In the genomic region with DNA sequence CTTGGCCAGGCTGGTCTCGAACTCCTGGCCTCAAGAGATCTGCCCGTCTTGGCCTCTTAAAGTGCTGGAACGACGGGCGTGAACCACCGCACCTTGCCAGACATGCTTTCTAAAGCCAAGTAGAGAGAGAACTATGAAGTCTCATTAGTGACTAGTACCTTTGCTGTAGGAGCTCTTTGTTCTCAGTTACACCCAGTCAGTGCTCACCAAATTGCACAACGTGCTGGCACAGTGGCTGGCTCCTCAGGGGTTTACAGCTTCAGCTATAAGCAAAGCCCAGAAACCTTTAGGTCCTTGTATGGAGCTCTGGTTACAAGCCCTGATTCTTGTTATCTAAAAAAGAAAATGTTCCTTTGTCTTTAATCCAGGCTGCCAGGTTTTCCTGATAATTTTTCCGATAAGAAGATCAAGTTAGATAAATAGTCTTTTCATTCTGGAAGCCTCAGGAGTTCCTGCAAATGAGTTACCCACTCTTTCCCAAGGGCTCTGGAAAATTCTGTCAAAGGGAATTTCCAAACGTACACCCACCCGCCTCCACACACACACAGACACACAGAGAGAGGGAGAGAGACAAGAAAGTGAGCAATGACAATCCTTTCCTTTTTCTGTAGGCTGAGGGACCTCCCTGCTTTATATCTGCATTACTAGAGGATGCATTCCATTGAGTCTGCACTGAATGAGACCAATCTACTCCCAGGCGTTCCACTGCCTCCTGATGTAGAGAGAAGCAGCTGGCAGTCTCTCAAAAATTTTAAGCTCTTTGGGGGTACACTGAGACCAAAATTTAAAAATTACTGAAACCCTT, we compare ENCODE assay signal across 18 cellular contexts.
DNase-seq lines count a peak whose midpoint lies in the region; ATAC-seq and TF ChIP-seq lines count a peak whose summit lies in the region.
"Had no signal": no experiment of that assay in that cellular context is flagged by ENCODE, and none has a peak within 500 bp of the region (broad histone marks: within the 10 kb centered on the region; RNA-seq: fewer than 3 reads in every experiment).

No MANE protein-coding gene starts in this region.

- WGBS in stomach, 5 donors: 41 to 52% (median 48%) methylated on average over 11 of the region's 11 CpGs

- DNase-seq in NCI-H2029 (lab: John Stamatoyannopoulos, UW): peak; percentile 55
- DNase-seq in NCI-H2029 treated with DMSO at 0.1 percent for 48 hours (lab: John Stamatoyannopoulos, UW): no peak
- DNase-seq in astrocyte of the hippocampus (ENCODE audit: low read depth, low spot score): peak; percentile 19
- DNase-seq in iPS DF 19.7 (ENCODE audit: low read depth, low spot score): peak; percentile 25
- peak; percentile 56 for DNase-seq in stomach
- DNase-seq in stimulated activated naive CD4-positive, alpha-beta T cell (lab: John Stamatoyannopoulos, UW): no peak
- DNase-seq in type B pancreatic cell (ENCODE audit: extremely low spot score, unreplicated experiment): no peak
- DNase-seq in natural killer cell: no peak
- DNase-seq: 8988T; activated CD4-positive, alpha-beta T cell treated with anti-CD3 and anti-CD28 coated beads for 1 hour; activated naive CD4-positive, alpha-beta T cell treated with anti-CD3 and anti-CD28 coated beads for 36 hours; C1 segment of cervical spinal cord; dorsolateral prefrontal cortex; islet precursor cell; NCI-H1694 treated with DMSO at 0.1 percent for 48 hours had no signal

- no peaks in the 10 kb centered on the region for H3K36me3 ChIP-seq in stomach
- H3K36me3 ChIP-seq: suprapubic skin had no signal

- no peak overlapping the region for H3K4me3 Mint-ChIP-seq in type B pancreatic cell
- no peak overlapping the region for H3K4me3 Mint-ChIP-seq in natural killer cell
- H3K4me3 Mint-ChIP-seq: activated naive CD4-positive, alpha-beta T cell treated with anti-CD3 and anti-CD28 coated beads for 36 hours; T-helper 2 cell treated with Interferon-gamma antibody and Interleukin-4, amounts not matched to agents 5 μg/mL and 100 μg/mL, for 36 hours had no signal

- no peak for TF ChIP-seq CTCF in stomach (IDR thresholded peaks at IDR 0.05)
- TF ChIP-seq CTCF in type B pancreatic cell (conservative IDR thresholded peaks at IDR 0.05): no peak
- no peak for TF ChIP-seq CTCF in natural killer cell (IDR thresholded peaks at IDR 0.05)

- no peak for TF ChIP-seq EP300 in stomach (IDR thresholded peaks at IDR 0.05)

- no peak overlapping the region for H3K27ac Mint-ChIP-seq in type B pancreatic cell
- H3K27ac Mint-ChIP-seq in natural killer cell: no peak overlapping the region
- H3K27ac Mint-ChIP-seq: activated naive CD4-positive, alpha-beta T cell treated with anti-CD3 and anti-CD28 coated beads for 36 hours; T-helper 2 cell treated with Interferon-gamma antibody and Interleukin-4, amounts not matched to agents 5 μg/mL and 100 μg/mL, for 36 hours had no signal

- intact Hi-C loops in stomach (cut with DNase I; ENCODE audit: low total_unique reads): no loop called here
- intact Hi-C loops in natural killer cell (cut with micrococcal nuclease): no loop called here

- no peak overlapping the region for H3K4me3 ChIP-seq in stomach
- H3K4me3 ChIP-seq: dorsolateral prefrontal cortex, suprapubic skin had no signal

- H3K27me3 ChIP-seq in stomach: no peaks in the 10 kb centered on the region
- H3K27me3 ChIP-seq: dorsolateral prefrontal cortex, suprapubic skin had no signal

- H3K9me3 ChIP-seq in stomach: no peaks in the 10 kb centered on the region
- H3K9me3 ChIP-seq: suprapubic skin had no signal

- no peaks in the 10 kb centered on the region for H3K36me3 Mint-ChIP-seq in type B pancreatic cell
- no peaks in the 10 kb centered on the region for H3K36me3 Mint-ChIP-seq in natural killer cell

- no peak overlapping the region for H3K27ac ChIP-seq in stomach
- H3K27ac ChIP-seq: suprapubic skin had no signal

- H3K9me3 Mint-ChIP-seq in type B pancreatic cell (no peaks in the 10 kb centered on the region), natural killer cell (no peaks in the 10 kb centered on the region)
- H3K9me3 Mint-ChIP-seq: activated naive CD4-positive, alpha-beta T cell treated with anti-CD3 and anti-CD28 coated beads for 36 hours; T-helper 2 cell treated with Interferon-gamma antibody and Interleukin-4, amounts not matched to agents 5 μg/mL and 100 μg/mL, for 36 hours had no signal

- H3K4me1 Mint-ChIP-seq in type B pancreatic cell (ENCODE audit: unreplicated experiment) (peaks cover 26% of the 10 kb centered on the region), natural killer cell (no peaks in the 10 kb centered on the region)

- no peak for TF ChIP-seq POLR2A in stomach (IDR thresholded peaks at IDR 0.05)

- no peak for ATAC-seq in natural killer cell
- ATAC-seq: sciatic nerve had no signal

- H3K27me3 Mint-ChIP-seq in type B pancreatic cell: no peaks in the 10 kb centered on the region
- no peaks in the 10 kb centered on the region for H3K27me3 Mint-ChIP-seq in natural killer cell (ENCODE audit: low read depth in 2 of 2)

- H3K4me1 ChIP-seq in stomach: peaks cover 0 to 7% (median 2%) of the 10 kb centered on the region in 4 donors

Comparison
In these comparisons a context has a peak if more than half of its experiments do, and no peak if none do; other contexts are left out.
1. DNase-seq: peak in NCI-H2029 (single experiment), astrocyte of the hippocampus (single experiment), iPS DF 19.7 (single experiment) and stomach (single experiment); none in NCI-H2029 treated with DMSO at 0.1 percent for 48 hours (single experiment), stimulated activated naive CD4-positive, alpha-beta T cell (0 of 6), type B pancreatic cell (single experiment) and natural killer cell (single experiment).